8 cellular contexts compared by ENCODE assay signal in the genomic region with DNA sequence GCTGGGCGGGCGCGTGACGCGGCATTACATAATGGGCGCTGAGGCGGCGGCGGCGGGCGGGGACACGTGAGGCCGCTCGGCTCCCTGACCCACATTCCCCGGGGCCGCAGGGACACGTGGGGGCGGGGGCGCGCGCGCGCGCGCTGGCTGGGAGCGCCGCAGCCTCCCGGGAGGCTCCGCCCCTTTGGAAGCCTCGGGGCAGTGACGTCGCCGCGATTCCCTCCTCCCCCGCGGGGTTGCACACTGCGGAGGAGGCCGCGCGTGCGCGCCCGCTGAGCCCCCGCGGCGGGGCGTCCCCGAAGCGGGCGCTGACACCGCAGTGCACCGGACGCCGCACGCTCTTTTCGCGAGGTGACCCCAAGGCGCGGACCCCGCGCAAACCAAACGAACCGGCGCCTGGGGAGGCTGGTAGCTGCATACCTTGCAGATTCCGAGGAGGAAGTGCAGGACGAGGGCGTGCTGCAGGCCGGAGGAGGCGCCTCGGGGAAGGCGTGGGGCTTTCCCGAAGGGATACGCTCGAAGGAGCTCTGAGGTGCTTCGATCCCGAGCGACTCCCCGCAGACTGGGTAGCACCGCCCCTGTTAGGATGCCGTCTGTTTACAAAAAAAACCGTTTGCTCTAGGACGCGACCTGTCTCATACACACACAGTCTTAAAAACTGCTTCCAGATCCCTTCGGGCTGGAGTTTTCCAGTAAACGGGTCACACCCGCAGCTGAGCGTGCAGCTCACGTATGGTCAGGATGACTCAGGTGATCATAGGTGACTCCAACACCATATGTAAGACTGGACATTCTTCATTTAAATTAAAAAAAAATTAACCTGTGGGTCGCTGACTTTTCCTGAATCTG. TPM values are rescaled to one million over a fixed set of nuclear protein-coding genes. Genes with fewer than 3 reads are reported as not detected.
DNase-seq lines count a peak whose midpoint lies in the region; ATAC-seq, FAIRE-seq and TF ChIP-seq lines count a peak whose summit lies in the region.

No MANE protein-coding gene starts in this region.

- H3K36me3 ChIP-seq in breast epithelium: no peaks in the 10 kb centered on the region
- H3K36me3 ChIP-seq in small intestine (ENCODE audit: control insufficient read depth in 2 of 2, insufficient read depth in 2 of 2, low read length in 2 of 2): no peaks in the 10 kb centered on the region

- FAIRE-seq in small intestine (lab: Jason Lieb, UNC): no peak

- H3K27me3 ChIP-seq in breast epithelium: no peaks in the 10 kb centered on the region
- no peaks in the 10 kb centered on the region for H3K27me3 ChIP-seq in small intestine (ENCODE audit: control insufficient read depth in 2 of 2, insufficient read depth in 2 of 2, low read length in 2 of 2)

- peak; percentile 81 for ATAC-seq in GM18907 (IDR thresholded peaks at IDR 0.05; ENCODE audit: unreplicated experiment)
- ATAC-seq in HG03135 (IDR thresholded peaks at IDR 0.05; ENCODE audit: unreplicated experiment): peak; percentile 78

- DNase-seq in AG08395 (ENCODE audit: low spot score) (peak; percentile 98), NCI-H2171 treated with DMSO at 0.1 percent for 48 hours (lab: John Stamatoyannopoulos, UW) (peak; percentile 78), breast epithelium (ENCODE audit: low spot score in 2 of 2) (peak; percentile 97 to 98), iPS-NIHi11 (ENCODE audit: low spot score) (peak; percentile 99), small intestine (peak; percentile 96)

- TF ChIP-seq CTCF in VCaP (conservative IDR thresholded peaks at IDR 0.05) (no peak), breast epithelium (IDR thresholded peaks at IDR 0.05) (no peak)

- intact Hi-C loops in breast epithelium (cut with DNase I; ENCODE audit: low total_unique reads): no loop called here

- peak overlapping the region; percentile 67 to 93 (median 90) for H3K4me3 ChIP-seq in breast epithelium
- peak overlapping the region; percentile 80 to 99 for H3K4me3 ChIP-seq in small intestine (ENCODE audit: low read depth in 1 of 2, low read length in 2 of 2)

- peak; percentile 16 for TF ChIP-seq POLR2A in breast epithelium (IDR thresholded peaks at IDR 0.05)

- 0 to 1% (median 0%) methylated on average over 46 to 89 of the region's 89 CpGs for WGBS in small intestine, 3 donors

- H3K9me3 ChIP-seq in breast epithelium (no peaks in the 10 kb centered on the region), small intestine (ENCODE audit: control insufficient read depth, low read depth) (no peaks in the 10 kb centered on the region)

- H3K4me1 ChIP-seq in breast epithelium (peaks cover 0 to 21% of the 10 kb centered on the region in 2 donors), small intestine (ENCODE audit: control insufficient read depth in 2 of 2, insufficient read depth in 1 of 2, low read depth in 1 of 2, low read length in 1 of 2) (peaks cover 3 to 15% of the 10 kb centered on the region in 2 donors)

- peak overlapping the region; percentile 91 for H3K27ac ChIP-seq in VCaP
- peak overlapping the region; percentile 99 to 100 for H3K27ac ChIP-seq in breast epithelium
- H3K27ac ChIP-seq in small intestine (ENCODE audit: low read depth in 1 of 2, low read length in 1 of 2): peak overlapping the region; percentile 90 to 92

RNA-seq across cellular contexts. Expression of gene NR1D2, which starts 1.0 kb away (rescaled TPM):
- 10 to 100 TPM; 26.2 to 43.8 (median 37.4) TPM for total RNA-seq in breast epithelium
- polyA plus RNA-seq in small intestine: 10 to 100 TPM in 1 of 3 donors, 1 to 10 TPM in 2; 8.3 to 13.0 (median 9.8) TPM

RNA-seq across cellular contexts. Expression of gene RPL15, which starts 29.2 kb away (rescaled TPM):
- 1,000 to 10,000 TPM; 2,644 to 3,809 (median 3,544) TPM for total RNA-seq in breast epithelium
- 1,000 to 10,000 TPM; 1,526 to 3,526 (median 3,011) TPM for polyA plus RNA-seq in small intestine

RNA-seq across cellular contexts. Expression of gene NKIRAS1, which starts 29.3 kb away (rescaled TPM):
- 10 to 100 TPM; 15.7 to 20.3 (median 19.2) TPM for total RNA-seq in breast epithelium
- polyA plus RNA-seq in small intestine: 1 to 10 TPM; 4.0 to 5.1 (median 4.2) TPM

Comparison
In these comparisons a context has a peak if more than half of its experiments do, and no peak if none do; other contexts are left out.
1. Peak in every context shown above with its lines: DNase-seq, ATAC-seq, H3K4me3 ChIP-seq and H3K27ac ChIP-seq.